18 cellular contexts compared by ENCODE assay signal in the genomic region with DNA sequence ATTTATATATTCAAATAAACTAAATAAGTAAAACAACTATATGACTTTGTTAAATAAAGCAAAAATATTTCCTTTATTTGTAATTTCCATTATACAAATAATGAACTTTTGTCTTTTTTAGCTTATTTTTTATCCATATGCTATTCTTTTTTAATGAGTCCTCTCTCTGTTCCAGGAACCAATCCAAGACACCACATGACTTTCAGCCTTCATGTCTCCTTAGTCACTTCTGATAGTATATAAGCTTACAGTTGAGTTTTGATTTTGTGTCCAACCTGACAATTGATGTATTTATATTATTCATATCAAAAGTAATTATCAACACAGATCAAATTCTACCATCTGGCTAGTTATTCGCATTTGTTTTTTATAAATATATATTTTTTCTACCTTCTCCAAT.
DNase-seq lines count a peak whose midpoint lies in the region; ATAC-seq, FAIRE-seq and TF ChIP-seq lines count a peak whose summit lies in the region.
"Had no signal": no experiment of that assay in that cellular context is flagged by ENCODE, and none has a peak within 500 bp of the region (broad histone marks: within the 10 kb centered on the region; RNA-seq: fewer than 3 reads in every experiment).

No MANE protein-coding gene starts in this region.

- H3K4me1 Mint-ChIP-seq in activated T-cell treated with anti-CD3 and anti-CD28 coated beads, Interleukin-2, amount 50 U/mL, for 24 hours (ENCODE audit: low read depth), result peaks cover 9% of the 10 kb centered on the region
- H3K4me1 Mint-ChIP-seq: CD14-positive monocyte, GM23338 had no signal

- H3K27me3 ChIP-seq in GM23248 (replicated peaks; ENCODE audit: insufficient read depth), result no peaks in the 10 kb centered on the region
- H3K27me3 ChIP-seq in colonic mucosa, result no peaks in the 10 kb centered on the region

- no peak overlapping the region for H2AFZ ChIP-seq in GM23248
- H2AFZ ChIP-seq: GM23338 had no signal

- TF ChIP-seq CTCF in retinal pigment epithelial cell (conservative IDR thresholded peaks at IDR 0.05; ENCODE audit: low read depth, low read length) (no peak), colonic mucosa (IDR thresholded peaks at IDR 0.05) (no peak)

- no peak overlapping the region for H3K27ac Mint-ChIP-seq in activated T-cell treated with anti-CD3 and anti-CD28 coated beads, Interleukin-2, amount 50 U/mL, for 24 hours
- H3K27ac Mint-ChIP-seq: CD14-positive monocyte; CD8-positive, alpha-beta T cell; GM23338 had no signal

- H3K9me3 Mint-ChIP-seq in activated T-cell treated with anti-CD3 and anti-CD28 coated beads, Interleukin-2, amount 50 U/mL, for 24 hours, result peaks cover 16% of the 10 kb centered on the region

- TF ChIP-seq POLR2A in GM12891 (IDR thresholded peaks at IDR 0.05; ENCODE audit: low read depth, low read length), result no peak

- H3K9ac ChIP-seq in GM23248, result no peak overlapping the region
- no peak overlapping the region for H3K9ac ChIP-seq in colonic mucosa (ENCODE audit: low read depth in 2 of 2, low read length in 2 of 2)

- H3K4me3 ChIP-seq in GM23248 (no peak overlapping the region), retinal pigment epithelial cell (ENCODE audit: low read length) (no peak overlapping the region), colonic mucosa (no peak overlapping the region)
- H3K4me3 ChIP-seq: A549, GM23338 had no signal

- H3K9me2 ChIP-seq in GM23248 (ENCODE audit: insufficient read depth), result no peaks in the 10 kb centered on the region

- H3K36me3 ChIP-seq in GM23248 (ENCODE audit: low read depth) (no peaks in the 10 kb centered on the region), colonic mucosa (no peaks in the 10 kb centered on the region)

- no peak for ATAC-seq in GM18909 (IDR thresholded peaks at IDR 0.05; ENCODE audit: poor library complexity, unreplicated experiment)
- ATAC-seq: A549; CD8-positive, alpha-beta T cell; GM23338 had no signal

- FAIRE-seq in TTC549 (lab: Jason Lieb, UNC) (peak; percentile 38), GM12891 (lab: Jason Lieb, UNC) (no peak)
- FAIRE-seq: A549, D721Med had no signal

- intact Hi-C loops in colonic mucosa (cut with DNase I), result no loop called here

- no peaks in the 10 kb centered on the region for H3F3A ChIP-seq in GM23248 (ENCODE audit: insufficient read depth)

- DNase-seq in GM23248, result peak; percentile 7
- peak; percentile 15 for DNase-seq in fibroblast of peridontal ligament (ENCODE audit: extremely low read depth)
- peak; percentile 15 for DNase-seq in retinal pigment epithelial cell (ENCODE audit: low read depth)
- no peak for DNase-seq in colonic mucosa
- no peak for DNase-seq in activated T-cell treated with anti-CD3 and anti-CD28 coated beads, Interleukin-2, amount 50 U/mL, for 24 hours
- no peak for DNase-seq in GM12891 (ENCODE audit: insufficient read length, low spot score)
- DNase-seq: CD8-positive, alpha-beta T cell; COR-L47; DMS153; EL; GDM1; H7 had no signal

- no peaks in the 10 kb centered on the region for H3K4me1 ChIP-seq in GM23248 (ENCODE audit: insufficient read depth)
- no peaks in the 10 kb centered on the region for H3K4me1 ChIP-seq in colonic mucosa

- H3K27me3 Mint-ChIP-seq in activated T-cell treated with anti-CD3 and anti-CD28 coated beads, Interleukin-2, amount 50 U/mL, for 24 hours, result no peaks in the 10 kb centered on the region

- H3K27ac ChIP-seq in GM23248 (no peak overlapping the region), colonic mucosa (no peak overlapping the region)
- H3K27ac ChIP-seq: A549 had no signal

- H3K79me2 ChIP-seq in GM23248 (ENCODE audit: insufficient read depth), result no peaks in the 10 kb centered on the region

- no peak overlapping the region for H3K4me2 ChIP-seq in GM23248 (ENCODE audit: unreplicated experiment)
- H3K4me2 ChIP-seq: A549, GM23338 had no signal

- 88 to 90% methylated on average over 1 of the region's 1 CpG for WGBS in GM23248 (ENCODE audit: low coverage in 1 of 2, low lambda C conversion rate in 2 of 2, missing lambda C conversion rate in 2 of 2), 2 experiments

- H3K36me3 Mint-ChIP-seq in activated T-cell treated with anti-CD3 and anti-CD28 coated beads, Interleukin-2, amount 50 U/mL, for 24 hours (ENCODE audit: low read depth), result no peaks in the 10 kb centered on the region
- H3K36me3 Mint-ChIP-seq: CD14-positive monocyte; CD8-positive, alpha-beta T cell had no signal

- in situ Hi-C loops in GM23248 (cut with MboI), result loop anchor here (25.0 kb wide), 2 partner anchors 988 to 1488 kb away; no protein-coding TSS in a partner anchor

- H3K9me3 ChIP-seq in GM23248 (ENCODE audit: low read depth) (no peaks in the 10 kb centered on the region), colonic mucosa (no peaks in the 10 kb centered on the region)

- H3K4me3 Mint-ChIP-seq in activated T-cell treated with anti-CD3 and anti-CD28 coated beads, Interleukin-2, amount 50 U/mL, for 24 hours, result no peak overlapping the region
- H3K4me3 Mint-ChIP-seq: CD14-positive monocyte; CD8-positive, alpha-beta T cell; GM23338 had no signal

- no peaks in the 10 kb centered on the region for H4K20me1 ChIP-seq in GM23248 (ENCODE audit: insufficient read depth)

TF ChIP-seq in GM12891, 5 proteins besides CTCF, POLR2A, EP300 and RAD21:
- TF ChIP-seq PAX5 (IDR thresholded peaks at IDR 0.05; ENCODE audit: insufficient read depth, low read length, severe bottlenecking) (no peak), SPI1 (IDR thresholded peaks at IDR 0.05; ENCODE audit: low read depth, low read length) (no peak)

Comparison
In these comparisons a context has a peak if more than half of its experiments do, and no peak if none do; other contexts are left out.
1. DNase-seq: peak in GM23248 (single experiment), fibroblast of peridontal ligament (single experiment) and retinal pigment epithelial cell (single experiment); none in colonic mucosa (single experiment), activated T-cell treated with anti-CD3 and anti-CD28 coated beads, Interleukin-2, amount 50 U/mL, for 24 hours (single experiment) and GM12891 (single experiment).